Comparison of ENCODE assay signal across 16 cellular contexts in genomic region chr1:222995230-222995580, GRCh38.
DNase-seq lines count a peak whose midpoint lies in the region; ATAC-seq and TF ChIP-seq lines count a peak whose summit lies in the region.
"Had no signal": no experiment of that assay in that cellular context is flagged by ENCODE, and none has a peak within 500 bp of the region (broad histone marks: within the 10 kb centered on the region; RNA-seq: fewer than 3 reads in every experiment).

No MANE protein-coding gene starts in this region.

- H4K20me1 ChIP-seq in HCT116 (ENCODE audit: insufficient read depth): no peaks in the 10 kb centered on the region

- POLR2A ChIA-PET in HCT116 (lab: Charles Lee): no interaction called here

- no peak for ATAC-seq in HCT116
- ATAC-seq in right lobe of liver: peak in 3 of 4 donors; percentile 58 to 81 (median 65)
- ATAC-seq in GM18511 (IDR thresholded peaks at IDR 0.05; ENCODE audit: unreplicated experiment): no peak
- no peak for ATAC-seq in GM18870 (IDR thresholded peaks at IDR 0.05; ENCODE audit: unreplicated experiment)
- ATAC-seq: stimulated activated naive CD8-positive, alpha-beta T cell treated with anti-CD3 and anti-CD28 coated beads, Interleukin-15, Interleukin-2, amounts not matched to agents 100 U/mL and 50 U/mL, for 24 hours had no signal

- no peaks in the 10 kb centered on the region for H3K9me2 ChIP-seq in HCT116 (ENCODE audit: insufficient read depth)

- H3K79me2 ChIP-seq in ACC112 (ENCODE audit: control insufficient read depth, insufficient read depth, low read length, unreplicated experiment) (no peaks in the 10 kb centered on the region), HCT116 (ENCODE audit: insufficient read depth, low read length) (no peaks in the 10 kb centered on the region)

- no TSS peak for BruUV-seq in HCT116 (replicated peaks; lab: Mats Ljungman, UMichigan)

- H3K4me2 ChIP-seq in HCT116 (ENCODE audit: low read length): no peak overlapping the region; the same call in 1 of the 2 replicates

- H2AFZ ChIP-seq in ACC112 (ENCODE audit: low read length, unreplicated experiment) (no peak overlapping the region), HCT116 (ENCODE audit: low read depth, low read length, poor library complexity, severe bottlenecking) (no peak overlapping the region)

- H3K4me3 ChIP-seq in ACC112 (ENCODE audit: low read depth, low read length) (peak overlapping the region; percentile 4; the same call in 1 of the 2 replicates), HCT116 (replicated peaks in 1 of 2; ENCODE audit: low read depth in 1 of 2, low read length in 2 of 2) (no peak overlapping the region), adrenal gland (no peak overlapping the region), right lobe of liver (no peak overlapping the region), lower leg skin (ENCODE audit: low read depth, poor library complexity, severe bottlenecking) (no peak overlapping the region)

- H3K27ac ChIP-seq in ACC112 (ENCODE audit: low read depth, low read length): peak overlapping the region; percentile 55
- H3K27ac ChIP-seq in HCT116 (ENCODE audit: low read depth, low read length): peak overlapping the region; percentile 4; the same call in 1 of the 2 replicates
- peak overlapping the region; percentile 35 to 59 (median 42) for H3K27ac ChIP-seq in adrenal gland
- peak overlapping the region in 2 of 3 donors; percentile 15 to 52 for H3K27ac ChIP-seq in right lobe of liver

- CTCF ChIA-PET in HCT116 (lab: Charles Lee): no interaction called here

- TF ChIP-seq POLR2A in HCT116 (IDR thresholded peaks at IDR 0.05; ENCODE audit: borderline replicate concordance, extremely low read depth, insufficient read depth, insufficient read length) (no peak), adrenal gland (IDR thresholded peaks at IDR 0.05) (no peak), right lobe of liver (IDR thresholded peaks at IDR 0.05) (no peak), lower leg skin (IDR thresholded peaks at IDR 0.05) (no peak)

- H3K9me3 ChIP-seq in HCT116 (ENCODE audit: control insufficient read depth in 1 of 2, insufficient read depth in 1 of 2, low read depth in 1 of 2, low read length in 2 of 2) (no peaks in the 10 kb centered on the region), adrenal gland (replicated peaks in 1 of 3) (no peaks in the 10 kb centered on the region), right lobe of liver (no peaks in the 10 kb centered on the region)

- no peak for TF ChIP-seq CTCF in HCT116 (IDR thresholded peaks at IDR 0.05 in 2 of 3, conservative IDR thresholded peaks at IDR 0.05 in 1 of 3; ENCODE audit: borderline replicate concordance in 1 of 3, insufficient read depth in 1 of 3, low read depth in 2 of 3, low read length in 2 of 3)
- TF ChIP-seq CTCF in adrenal gland (IDR thresholded peaks at IDR 0.05): no peak
- TF ChIP-seq CTCF in right lobe of liver (IDR thresholded peaks at IDR 0.05): no peak
- TF ChIP-seq CTCF in lower leg skin (IDR thresholded peaks at IDR 0.05): no peak

- no peak overlapping the region for H3K9ac ChIP-seq in HCT116 (ENCODE audit: low read length)

- WGBS in adrenal gland, 4 donors: 83 to 87% (median 85%) methylated on average over 3 of the region's 3 CpGs
- 61% methylated on average over 3 of the region's 3 CpGs for WGBS in right lobe of liver (ENCODE audit: insufficient coverage, low coverage, low lambda C conversion rate, missing lambda C conversion rate)
- 76 to 88% methylated on average over 3 of the region's 3 CpGs for WGBS in lower leg skin, 2 donors

- RAD21 ChIA-PET in HCT116 (lab: Charles Lee; ENCODE audit: low non-redundant PET in 1 of 2, low total read pairs in 2 of 2, uncharacterized antibody in 2 of 2, unreplicated experiment in 2 of 2): no interaction called here

- peaks cover 27% of the 10 kb centered on the region for H3K4me1 ChIP-seq in ACC112 (ENCODE audit: control insufficient read depth, insufficient read depth, low read length, unreplicated experiment)
- peaks cover 12 to 25% of the 10 kb centered on the region in 2 experiments for H3K4me1 ChIP-seq in HCT116 (ENCODE audit: control insufficient read depth in 1 of 2, insufficient read depth in 2 of 2, low read length in 2 of 2)
- peaks cover 31 to 45% of the 10 kb centered on the region in 2 donors for H3K4me1 ChIP-seq in adrenal gland (replicated peaks in 1 of 2)
- H3K4me1 ChIP-seq in right lobe of liver: peaks cover 0 to 17% (median 0%) of the 10 kb centered on the region in 4 donors

- intact Hi-C loops in HCT116 (cut with micrococcal nuclease) (no loop called here), adrenal gland (cut with DNase I) (loop anchor here in 1 of 2 donors (10.0 kb wide), 1 partner anchor 60 kb away; no protein-coding TSS in a partner anchor), right lobe of liver (cut with DNase I) (no loop called here), lower leg skin (cut with DNase I; ENCODE audit: low total_unique reads) (no loop called here)

- peaks cover 4% of the 10 kb centered on the region; the same call in 1 of the 2 replicates for H3K36me3 ChIP-seq in ACC112 (ENCODE audit: insufficient read depth, low read length)
- no peaks in the 10 kb centered on the region for H3K36me3 ChIP-seq in HCT116 (ENCODE audit: control insufficient read depth in 1 of 2, insufficient read depth in 2 of 2, low read length in 2 of 2)
- H3K36me3 ChIP-seq in adrenal gland (replicated peaks in 1 of 2): no peaks in the 10 kb centered on the region
- no peaks in the 10 kb centered on the region for H3K36me3 ChIP-seq in right lobe of liver

- no peaks in the 10 kb centered on the region for H3K27me3 ChIP-seq in ACC112 (ENCODE audit: insufficient read depth, low read length)
- H3K27me3 ChIP-seq in HCT116 (ENCODE audit: insufficient read depth, low read length): no peaks in the 10 kb centered on the region
- no peaks in the 10 kb centered on the region for H3K27me3 ChIP-seq in adrenal gland
- H3K27me3 ChIP-seq in right lobe of liver: no peaks in the 10 kb centered on the region

- TF ChIP-seq RAD21 in HCT116 (IDR thresholded peaks at IDR 0.05; ENCODE audit: low read depth): no peak

- DNase-seq in HCT116 (ENCODE audit: low read depth, low spot score) (no peak), adrenal gland (peak in 3 of 7 donors; percentile 11 to 36 (median 31)), right lobe of liver (no peak), lower leg skin (ENCODE audit: low spot score in 2 of 2) (no peak)
- DNase-seq in activated naive CD4-positive, alpha-beta T cell (lab: John Stamatoyannopoulos, UW): no peak
- DNase-seq: activated CD4-positive, alpha-beta T cell treated with anti-CD3 and anti-CD28 coated beads, Interleukin-2, amount 10 ng/mL, durations not matched to agents 24 days and 14 days; activated naive CD8-positive, alpha-beta T cell treated with anti-CD3 and anti-CD28 coated beads for 36 hours; NCI-H1694; NCI-H524; occipital lobe; RPMI8226; stimulated activated naive CD8-positive, alpha-beta T cell treated with anti-CD3 and anti-CD28 coated beads, Interleukin-15, Interleukin-2, amounts not matched to agents 100 U/mL and 50 U/mL, for 24 hours; T-helper 9 cell had no signal

TF ChIP-seq in HCT116, 20 proteins besides CTCF, POLR2A, EP300 and RAD21:
- no peak for TF ChIP-seq SRF (IDR thresholded peaks at IDR 0.05; ENCODE audit: low read depth)
- peak; percentile 66 for TF ChIP-seq CEBPB (IDR thresholded peaks at IDR 0.05; ENCODE audit: low read depth)
- TF ChIP-seq, protein P1, sequence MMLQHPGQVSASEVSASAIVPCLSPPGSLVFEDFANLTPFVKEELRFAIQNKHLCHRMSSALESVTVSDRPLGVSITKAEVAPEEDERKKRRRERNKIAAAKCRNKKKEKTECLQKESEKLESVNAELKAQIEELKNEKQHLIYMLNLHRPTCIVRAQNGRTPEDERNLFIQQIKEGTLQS (IDR thresholded peaks at IDR 0.05): no peak

Comparison
In these comparisons a context has a peak if more than half of its experiments do, and no peak if none do; other contexts are left out.
1. H3K27ac ChIP-seq: peak in every context shown above with its lines; median percentile 55 in ACC112; 42 in adrenal gland; 34 in right lobe of liver; 4 in HCT116.
2. ATAC-seq: peak in right lobe of liver (3 of 4); none in HCT116 (single experiment), GM18511 (single experiment) and GM18870 (single experiment).